In genomic region chr12:3912863-3913262, GRCh38 we compare ENCODE assay signal across 20 cellular contexts.
"Had no signal": no experiment of that assay in that cellular context is flagged by ENCODE, and none has a peak within 500 bp of the region (broad histone marks: within the 10 kb centered on the region; RNA-seq: fewer than 3 reads in every experiment).

No MANE protein-coding gene starts in this region.

- H3K4me1 ChIP-seq: stomach, suprapubic skin had no signal

- H3K27me3 Mint-ChIP-seq: dendritic cell treated with granulocyte-macrophage colony-stimulating factor and Interleukin-4, amounts not matched to agents 40 ng/mL and 50 ng/mL, for 4 days had no signal

- FAIRE-seq: keratinocyte had no signal

- H3K9me3 ChIP-seq: suprapubic skin, tibial nerve had no signal

- H3K36me3 ChIP-seq: brain microvascular endothelial cell, stomach, suprapubic skin, tibial nerve had no signal

- H3K27ac ChIP-seq: brain microvascular endothelial cell, skin epidermis, stomach, suprapubic skin, tibial nerve had no signal

- H3K4me3 ChIP-seq: skin epidermis, stomach, suprapubic skin, tibial nerve had no signal

- DNase-seq: activated CD4-positive, alpha-beta T cell treated with anti-CD3 and anti-CD28 coated beads, Interleukin-2, amount 10 ng/mL, durations not matched to agents 24 days and 14 days; activated CD4-positive, CD25-positive, alpha-beta regulatory T cell; activated CD8-positive, alpha-beta memory T cell treated with anti-CD3 and anti-CD28 coated beads for 24 hours; activated CD8-positive, alpha-beta memory T cell treated with anti-CD3 and anti-CD28 coated beads, Interleukin-2, amount 50 U/mL, for 4 hours; aorta; brain microvascular endothelial cell; effector CD4-positive, alpha-beta T cell; erythroblast; foreskin fibroblast; left colon; stomach had no signal

- H3K27ac Mint-ChIP-seq: activated CD4-positive, alpha-beta T cell treated with anti-CD3 and anti-CD28 coated beads, Interleukin-2, amount 10 ng/mL, durations not matched to agents 24 days and 14 days; activated T-helper 1 cell treated with anti-CD3 and anti-CD28 coated beads, Interleukin-12 subunit alpha, Interleukin-12 subunit beta, Interleukin-2, Interleukin-4 antibody, amounts not matched to agents 30 ng/mL and 10 ng/mL and 1 ng/mL, durations not matched to agents 14 hours and 24 hours and 36 hours; dendritic cell treated with granulocyte-macrophage colony-stimulating factor and Interleukin-4, amounts not matched to agents 40 ng/mL and 50 ng/mL, for 4 days; memory B cell; stimulated activated memory B cell treated with anti-CD40 and anti-IgM and Interleukin-4, amounts not matched to agents 10 μg/mL and 1 μg/mL and 100 μg/mL, for 72 hours; T-helper 1 cell treated with Interleukin-12 subunit alpha and Interleukin-12 subunit beta and Interleukin-4 antibody, amounts not matched to agents 30 μg/mL and 1 μg/mL, for 36 hours had no signal

- H3K36me3 Mint-ChIP-seq: stimulated activated memory B cell treated with anti-CD40 and anti-IgM and Interleukin-4, amounts not matched to agents 10 μg/mL and 1 μg/mL and 100 μg/mL, for 72 hours had no signal

- H3K27me3 ChIP-seq: brain microvascular endothelial cell, tibial nerve had no signal

- H3K4me1 Mint-ChIP-seq: memory B cell; stimulated activated memory B cell treated with anti-CD40 and anti-IgM and Interleukin-4, amounts not matched to agents 10 μg/mL and 1 μg/mL and 100 μg/mL, for 72 hours had no signal

- H3K4me3 Mint-ChIP-seq: activated CD4-positive, alpha-beta T cell treated with anti-CD3 and anti-CD28 coated beads, Interleukin-2, amount 10 ng/mL, durations not matched to agents 24 days and 14 days; activated T-helper 1 cell treated with anti-CD3 and anti-CD28 coated beads, Interleukin-12 subunit alpha, Interleukin-12 subunit beta, Interleukin-2, Interleukin-4 antibody, amounts not matched to agents 30 ng/mL and 10 ng/mL and 1 ng/mL, durations not matched to agents 14 hours and 24 hours and 36 hours; dendritic cell treated with granulocyte-macrophage colony-stimulating factor and Interleukin-4, amounts not matched to agents 40 ng/mL and 50 ng/mL, for 4 days; memory B cell; stimulated activated memory B cell treated with anti-CD40 and anti-IgM and Interleukin-4, amounts not matched to agents 10 μg/mL and 1 μg/mL and 100 μg/mL, for 72 hours; T-helper 1 cell treated with Interleukin-12 subunit alpha and Interleukin-12 subunit beta and Interleukin-4 antibody, amounts not matched to agents 30 μg/mL and 1 μg/mL, for 36 hours had no signal

- ATAC-seq: left colon; stimulated activated memory B cell treated with anti-CD40 and anti-IgM and Interleukin-4, amounts not matched to agents 10 μg/mL and 1 μg/mL and 100 μg/mL, for 72 hours had no signal
